Comparison of ENCODE assay signal across 16 cellular contexts in the genomic region with DNA sequence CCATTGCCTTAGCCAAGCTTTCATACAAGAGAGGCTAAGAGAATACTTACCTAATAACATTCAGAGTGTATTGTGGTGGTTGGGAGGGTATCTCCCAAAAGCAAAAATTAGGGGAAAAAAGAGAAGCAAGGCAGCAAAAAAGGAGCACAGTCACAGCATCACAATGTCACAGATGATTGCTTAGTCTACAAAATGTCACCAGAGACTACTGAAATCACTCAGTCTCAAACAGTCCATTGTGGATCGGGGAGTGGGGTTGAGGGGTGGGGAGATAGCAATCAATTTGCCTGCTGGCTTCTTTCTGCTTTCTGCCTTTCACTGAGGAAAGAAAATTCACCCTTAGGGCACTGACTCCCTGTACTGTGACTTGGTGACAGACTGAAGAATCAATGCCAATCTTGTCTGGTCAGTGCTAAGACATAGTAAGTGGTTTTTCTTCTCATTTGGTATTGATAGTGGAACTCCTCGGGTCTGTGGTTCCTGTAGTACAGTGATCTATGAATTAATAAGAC.
DNase-seq lines count a peak whose midpoint lies in the region; ATAC-seq and TF ChIP-seq lines count a peak whose summit lies in the region.
"Had no signal": no experiment of that assay in that cellular context is flagged by ENCODE, and none has a peak within 500 bp of the region (broad histone marks: within the 10 kb centered on the region; RNA-seq: fewer than 3 reads in every experiment).

No MANE protein-coding gene starts in this region.

- H3K27ac Mint-ChIP-seq in neural crest cell (ENCODE audit: unreplicated experiment): peak overlapping the region; percentile 75
- H3K27ac Mint-ChIP-seq: CD8-positive, alpha-beta memory T cell; GM23338; H9; IgD-negative memory B cell had no signal

- DNase-seq in SK-MEL-5 (ENCODE audit: low read depth, low spot score): peak; percentile 26
- DNase-seq in neural crest cell (ENCODE audit: low read depth, low spot score): peak; percentile 18
- peak; percentile 33 for DNase-seq in retina
- DNase-seq in NCI-H1694 (lab: John Stamatoyannopoulos, UW): no peak
- DNase-seq: Caco-2; CD8-positive, alpha-beta memory T cell; DND-41; GF-D8; H9 had no signal

- no peaks in the 10 kb centered on the region for H3K27me3 Mint-ChIP-seq in neural crest cell (ENCODE audit: low read depth)
- H3K27me3 Mint-ChIP-seq: IgD-negative memory B cell had no signal

- CTCF ChIA-PET in HEK293 (lab: Yijun Ruan, JAX): no interaction called here

- no peaks in the 10 kb centered on the region for H3K4me1 ChIP-seq in HEK293 (ENCODE audit: control insufficient read depth, insufficient read depth, low read length)
- H3K4me1 ChIP-seq: A549, BLaER1 had no signal

- H3K36me3 Mint-ChIP-seq in neural crest cell (ENCODE audit: low read depth): peaks cover 2% of the 10 kb centered on the region
- H3K36me3 Mint-ChIP-seq: IgD-negative memory B cell had no signal

- peak overlapping the region; percentile 36 for H3K4me3 Mint-ChIP-seq in neural crest cell
- H3K4me3 Mint-ChIP-seq: CD8-positive, alpha-beta memory T cell; GM23338; H9; IgD-negative memory B cell had no signal

- H3K4me3 ChIP-seq in HEK293 (ENCODE audit: low read depth, low read length): no peak overlapping the region
- H3K4me3 ChIP-seq: A549, BLaER1, GM23338 had no signal

- H3K9me3 ChIP-seq in HEK293 (ENCODE audit: control insufficient read depth, insufficient read depth, low read depth, low read length): no peaks in the 10 kb centered on the region
- H3K9me3 ChIP-seq: A549, BLaER1, Caco-2 had no signal

- no peaks in the 10 kb centered on the region for H3K36me3 ChIP-seq in HEK293 (ENCODE audit: control insufficient read depth in 2 of 2, insufficient read depth in 1 of 2, low read length in 2 of 2)
- H3K36me3 ChIP-seq: BLaER1 had no signal

- no peaks in the 10 kb centered on the region for H3K9me3 Mint-ChIP-seq in neural crest cell
- H3K9me3 Mint-ChIP-seq: GM23338, H9 had no signal

- no peak overlapping the region for H3K27ac ChIP-seq in HEK293 (ENCODE audit: extremely low read depth, low read depth, low read length)
- H3K27ac ChIP-seq: A549, BLaER1 had no signal

- POLR2A ChIA-PET in HEK293 (lab: Yijun Ruan, JAX): no interaction called here

- in situ Hi-C loops in SK-MEL-5 (cut with HindIII; ENCODE audit: low pct_unique_long_range_greater_than_20kb, low sequenced_read_pairs): no loop called here

- H3K4me1 Mint-ChIP-seq in neural crest cell: peaks cover 32% of the 10 kb centered on the region
- H3K4me1 Mint-ChIP-seq: CD8-positive, alpha-beta memory T cell; IgD-negative memory B cell had no signal

- no peak for ATAC-seq in GM21825 (IDR thresholded peaks at IDR 0.05; ENCODE audit: unreplicated experiment)
- ATAC-seq in GM18517 (IDR thresholded peaks at IDR 0.05; ENCODE audit: unreplicated experiment): no peak
- ATAC-seq: A549, GM23338 had no signal

- TF ChIP-seq CTCF in HEK293 (tag by site-specific recombination; IDR thresholded peaks at IDR 0.05) (no peak), neural crest cell (conservative IDR thresholded peaks at IDR 0.05) (no peak)

TF ChIP-seq in HEK293, 187 proteins besides CTCF, POLR2A, EP300 and RAD21:
- no peak for TF ChIP-seq ZNF549 (tag by site-specific recombination; IDR thresholded peaks at IDR 0.05)
- TF ChIP-seq, protein P1, sequence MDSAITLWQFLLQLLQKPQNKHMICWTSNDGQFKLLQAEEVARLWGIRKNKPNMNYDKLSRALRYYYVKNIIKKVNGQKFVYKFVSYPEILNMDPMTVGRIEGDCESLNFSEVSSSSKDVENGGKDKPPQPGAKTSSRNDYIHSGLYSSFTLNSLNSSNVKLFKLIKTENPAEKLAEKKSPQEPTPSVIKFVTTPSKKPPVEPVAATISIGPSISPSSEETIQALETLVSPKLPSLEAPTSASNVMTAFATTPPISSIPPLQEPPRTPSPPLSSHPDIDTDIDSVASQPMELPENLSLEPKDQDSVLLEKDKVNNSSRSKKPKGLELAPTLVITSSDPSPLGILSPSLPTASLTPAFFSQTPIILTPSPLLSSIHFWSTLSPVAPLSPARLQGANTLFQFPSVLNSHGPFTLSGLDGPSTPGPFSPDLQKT (IDR thresholded peaks at IDR 0.05; ENCODE audit: borderline replicate concordance, low read depth, low read length): 0 out of 2 replicates have a peak, but pooled peaks have one; percentile 34
